ENCODE assay signal across 31 cellular contexts in genomic region chr13:36244073-36244472, GRCh38. TPM values are rescaled to one million over a fixed set of nuclear protein-coding genes. Genes with fewer than 3 reads are reported as not detected.
"Had no signal": no experiment of that assay in that cellular context is flagged by ENCODE, and none has a peak within 500 bp of the region (broad histone marks: within the 10 kb centered on the region; RNA-seq: fewer than 3 reads in every experiment).

No MANE protein-coding gene starts in this region.

- H3K4me3 ChIP-seq: pancreas, prostate gland, right lobe of liver, sigmoid colon, skin epidermis, smooth muscle cell, spleen, stomach, thoracic aorta, thyroid gland, tibial nerve, upper lobe of left lung, vagina had no signal

- H3K27me3 Mint-ChIP-seq: stimulated activated memory B cell treated with anti-CD40 and anti-IgM and Interleukin-4, amounts not matched to agents 10 μg/mL and 1 μg/mL and 100 μg/mL, for 72 hours; stimulated activated naive CD8-positive, alpha-beta T cell treated with anti-CD3 and anti-CD28 coated beads, Interleukin-15, Interleukin-2, amounts not matched to agents 100 ng/mL and 50 ng/mL, for 24 hours had no signal

- ATAC-seq: naive thymus-derived CD8-positive, alpha-beta T cell; natural killer cell treated with Interleukin-12 subunit alpha and Interleukin-12 subunit beta and Interleukin-15 and Interleukin-18, amount 100 ng/mL, for 72 hours; pancreas; right cardiac atrium; right lobe of liver; stimulated activated memory B cell treated with anti-CD40 and anti-IgM and Interleukin-4, amounts not matched to agents 10 μg/mL and 1 μg/mL and 100 μg/mL, for 72 hours had no signal

- H3K27me3 ChIP-seq: neutrophil, pancreas, right lobe of liver, sigmoid colon, spleen, stomach, thyroid gland, tibial nerve, upper lobe of left lung, vagina had no signal

- H3K9me3 ChIP-seq: neutrophil, pancreas, prostate gland, right lobe of liver, thyroid gland, vagina had no signal

- H3K4me1 ChIP-seq: pancreas, prostate gland, right lobe of liver, sigmoid colon, spleen, stomach, thyroid gland, tibial nerve, upper lobe of left lung, vagina had no signal

- H3K4me1 Mint-ChIP-seq: naive thymus-derived CD8-positive, alpha-beta T cell; nephron progenitor cell; neural crest cell; stimulated activated memory B cell treated with anti-CD40 and anti-IgM and Interleukin-4, amounts not matched to agents 10 μg/mL and 1 μg/mL and 100 μg/mL, for 72 hours had no signal

- H3K36me3 ChIP-seq: neutrophil, pancreas, prostate gland, right lobe of liver, spleen, thoracic aorta, thyroid gland, tibial nerve, upper lobe of left lung, vagina had no signal

- H3K27ac ChIP-seq: neutrophil, pancreas, prostate gland, right lobe of liver, sigmoid colon, skin epidermis, spleen, stomach, thoracic aorta, thyroid gland, tibial nerve, upper lobe of left lung, vagina had no signal

- DNase-seq: naive thymus-derived CD8-positive, alpha-beta T cell; nephron progenitor cell; nucleus accumbens; pancreas; right cardiac atrium; right lobe of liver; sigmoid colon; spleen; stimulated activated CD4-positive, alpha-beta T cell treated with anti-CD3 and anti-CD28 coated beads, Interleukin-12 subunit alpha, Interleukin-12 subunit beta, amount 100 ng/mL, for 4 hours; stimulated activated CD4-positive, alpha-beta T cell treated with anti-CD3 and anti-CD28 coated beads, Interleukin-1b, Interleukin-23, amount 100 ng/mL, for 48 hours; stimulated activated CD4-positive, alpha-beta T cell treated with anti-CD3 and anti-CD28 coated beads, Interleukin-4, amount 100 ng/mL, for 1 hour; stimulated activated CD4-positive, alpha-beta T cell treated with anti-CD3 and anti-CD28 coated beads, Interleukin-4, amount 100 ng/mL, for 4 hours; stimulated activated CD8-positive, alpha-beta memory T cell treated with anti-CD3 and anti-CD28 coated beads, Interleukin-4, amount 100 ng/mL, for 48 hours; stimulated activated naive CD4-positive, alpha-beta T cell; stomach; thyroid gland; trophoblast cell; upper lobe of left lung had no signal

- H3K4me3 Mint-ChIP-seq: naive thymus-derived CD8-positive, alpha-beta T cell; natural killer cell treated with Interleukin-12 subunit alpha and Interleukin-12 subunit beta and Interleukin-15 and Interleukin-18, amount 100 ng/mL, for 72 hours; nephron progenitor cell; neural crest cell; stimulated activated memory B cell treated with anti-CD40 and anti-IgM and Interleukin-4, amounts not matched to agents 10 μg/mL and 1 μg/mL and 100 μg/mL, for 72 hours; stimulated activated naive CD8-positive, alpha-beta T cell treated with anti-CD3 and anti-CD28 coated beads, Interleukin-15, Interleukin-2, amounts not matched to agents 100 ng/mL and 50 ng/mL, for 24 hours had no signal

- H3K36me3 Mint-ChIP-seq: naive thymus-derived CD8-positive, alpha-beta T cell; natural killer cell treated with Interleukin-12 subunit alpha and Interleukin-12 subunit beta and Interleukin-15 and Interleukin-18, amount 100 ng/mL, for 72 hours; stimulated activated memory B cell treated with anti-CD40 and anti-IgM and Interleukin-4, amounts not matched to agents 10 μg/mL and 1 μg/mL and 100 μg/mL, for 72 hours had no signal

- H3K9me3 Mint-ChIP-seq: stimulated activated naive CD8-positive, alpha-beta T cell treated with anti-CD3 and anti-CD28 coated beads, Interleukin-15, Interleukin-2, amounts not matched to agents 100 ng/mL and 50 ng/mL, for 24 hours had no signal

- H3K4me2 ChIP-seq: smooth muscle cell had no signal

- H3K27ac Mint-ChIP-seq: naive thymus-derived CD8-positive, alpha-beta T cell; natural killer cell treated with Interleukin-12 subunit alpha and Interleukin-12 subunit beta and Interleukin-15 and Interleukin-18, amount 100 ng/mL, for 72 hours; nephron progenitor cell; stimulated activated memory B cell treated with anti-CD40 and anti-IgM and Interleukin-4, amounts not matched to agents 10 μg/mL and 1 μg/mL and 100 μg/mL, for 72 hours; stimulated activated naive CD8-positive, alpha-beta T cell treated with anti-CD3 and anti-CD28 coated beads, Interleukin-15, Interleukin-2, amounts not matched to agents 100 ng/mL and 50 ng/mL, for 24 hours had no signal

RNA-seq across cellular contexts. Expression of gene SOHLH2, which starts 29.7 kb away (rescaled TPM):
- total RNA-seq: naive thymus-derived CD8-positive, alpha-beta T cell; natural killer cell treated with Interleukin-12 subunit alpha and Interleukin-12 subunit beta and Interleukin-15 and Interleukin-18, amount 100 ng/mL, for 72 hours; omental fat pad; osteocyte; right lobe of liver; spleen; thoracic aorta; vagina had no signal
- polyA plus RNA-seq: naive thymus-derived CD8-positive, alpha-beta T cell; smooth muscle cell had no signal

RNA-seq across cellular contexts. Expression of gene CCDC169, which starts 53.5 kb away (rescaled TPM):
- total RNA-seq: naive thymus-derived CD8-positive, alpha-beta T cell; natural killer cell treated with Interleukin-12 subunit alpha and Interleukin-12 subunit beta and Interleukin-15 and Interleukin-18, amount 100 ng/mL, for 72 hours; right lobe of liver; thoracic aorta; vagina had no signal
